ENCODE assay signal across 10 cellular contexts in the genomic region with DNA sequence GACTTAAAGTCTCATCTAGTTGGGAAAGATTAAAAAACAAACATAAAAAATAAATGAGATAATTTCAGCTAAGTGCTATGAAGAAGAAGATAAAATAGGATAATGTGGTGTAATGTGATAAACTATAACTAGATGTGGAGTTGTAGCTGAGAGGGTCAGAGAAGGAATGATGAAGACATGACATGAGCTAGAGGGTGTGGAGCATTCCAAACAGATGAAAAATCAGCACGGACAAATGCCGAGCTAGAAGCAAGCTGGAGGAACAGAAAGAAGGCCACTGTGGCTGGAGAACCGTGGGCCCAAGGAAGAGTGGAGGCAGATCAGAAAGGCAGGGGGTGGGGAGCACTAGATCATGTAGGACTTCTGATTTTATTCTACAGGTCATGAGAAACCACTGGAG.
DNase-seq lines count a peak whose midpoint lies in the region; ATAC-seq and TF ChIP-seq lines count a peak whose summit lies in the region.
"Had no signal": no experiment of that assay in that cellular context is flagged by ENCODE, and none has a peak within 500 bp of the region (broad histone marks: within the 10 kb centered on the region; RNA-seq: fewer than 3 reads in every experiment).

No MANE protein-coding gene starts in this region.

- peak overlapping the region; percentile 18 for H3K27ac Mint-ChIP-seq in activated CD4-positive, alpha-beta T cell treated with anti-CD3 and anti-CD28 coated beads for 36 hours
- H3K27ac Mint-ChIP-seq in activated CD4-positive, alpha-beta memory T cell treated with anti-CD3 and anti-CD28 coated beads for 36 hours, result peak overlapping the region; percentile 18
- H3K27ac Mint-ChIP-seq in stimulated activated effector memory CD8-positive, alpha-beta T cell treated with anti-CD3 and anti-CD28 coated beads, Interleukin-12 subunit alpha, Interleukin-12 subunit beta, amount 100 ng/mL, for 72 hours, result peak overlapping the region; percentile 92
- peak overlapping the region in 1 of 2 donors; percentile 4 for H3K27ac Mint-ChIP-seq in effector memory CD8-positive, alpha-beta T cell
- H3K27ac Mint-ChIP-seq: activated naive CD8-positive, alpha-beta T cell treated with anti-CD3 and anti-CD28 coated beads, Interleukin-2, amount 10 ng/mL, durations not matched to agents 7 days and 5 days; T-helper 1 cell treated with Interleukin-12 subunit alpha and Interleukin-12 subunit beta and Interleukin-4 antibody, amounts not matched to agents 30 μg/mL and 1 μg/mL, for 36 hours had no signal

- H3K9me3 Mint-ChIP-seq in activated CD4-positive, alpha-beta T cell treated with anti-CD3 and anti-CD28 coated beads for 36 hours (ENCODE audit: low read depth), result no peaks in the 10 kb centered on the region
- no peaks in the 10 kb centered on the region for H3K9me3 Mint-ChIP-seq in activated CD4-positive, alpha-beta memory T cell treated with anti-CD3 and anti-CD28 coated beads for 36 hours
- no peaks in the 10 kb centered on the region for H3K9me3 Mint-ChIP-seq in stimulated activated effector memory CD8-positive, alpha-beta T cell treated with anti-CD3 and anti-CD28 coated beads, Interleukin-12 subunit alpha, Interleukin-12 subunit beta, amount 100 ng/mL, for 72 hours
- H3K9me3 Mint-ChIP-seq in effector memory CD8-positive, alpha-beta T cell, result no peaks in the 10 kb centered on the region
- H3K9me3 Mint-ChIP-seq: activated naive CD8-positive, alpha-beta T cell treated with anti-CD3 and anti-CD28 coated beads, Interleukin-2, amount 10 ng/mL, durations not matched to agents 7 days and 5 days; T-helper 1 cell treated with Interleukin-12 subunit alpha and Interleukin-12 subunit beta and Interleukin-4 antibody, amounts not matched to agents 30 μg/mL and 1 μg/mL, for 36 hours had no signal

- POLR2A ChIA-PET in activated CD4-positive, alpha-beta T cell treated with anti-CD3 and anti-CD28 coated beads for 36 hours (lab: Charles Lee), result interaction anchor here (0.7 kb wide), 1 partner anchor 39 kb away, joined by 3 read pairs; no protein-coding TSS in a partner anchor
- POLR2A ChIA-PET in activated CD4-positive, alpha-beta memory T cell treated with anti-CD3 and anti-CD28 coated beads for 36 hours (lab: Charles Lee), result interaction anchor here (0.9 to 1.6 kb wide), 4 partner anchors 11 to 82 kb away, joined by 3 to 6 read pairs (median 4); no protein-coding TSS in a partner anchor

- H3K27me3 Mint-ChIP-seq in activated CD4-positive, alpha-beta T cell treated with anti-CD3 and anti-CD28 coated beads for 36 hours, result no peaks in the 10 kb centered on the region
- no peaks in the 10 kb centered on the region for H3K27me3 Mint-ChIP-seq in activated CD4-positive, alpha-beta memory T cell treated with anti-CD3 and anti-CD28 coated beads for 36 hours
- no peaks in the 10 kb centered on the region for H3K27me3 Mint-ChIP-seq in effector memory CD8-positive, alpha-beta T cell
- H3K27me3 Mint-ChIP-seq: activated naive CD8-positive, alpha-beta T cell treated with anti-CD3 and anti-CD28 coated beads, Interleukin-2, amount 10 ng/mL, durations not matched to agents 7 days and 5 days had no signal

- H3K36me3 Mint-ChIP-seq in activated CD4-positive, alpha-beta T cell treated with anti-CD3 and anti-CD28 coated beads for 36 hours (ENCODE audit: low read depth), result peaks cover 49% of the 10 kb centered on the region
- H3K36me3 Mint-ChIP-seq in activated CD4-positive, alpha-beta memory T cell treated with anti-CD3 and anti-CD28 coated beads for 36 hours, result peaks cover 45% of the 10 kb centered on the region
- H3K36me3 Mint-ChIP-seq in stimulated activated effector memory CD8-positive, alpha-beta T cell treated with anti-CD3 and anti-CD28 coated beads, Interleukin-12 subunit alpha, Interleukin-12 subunit beta, amount 100 ng/mL, for 72 hours, result peaks cover 100% of the 10 kb centered on the region
- peaks cover under 1% of the 10 kb centered on the region for H3K36me3 Mint-ChIP-seq in effector memory CD8-positive, alpha-beta T cell (ENCODE audit: insufficient read depth)

- H3K27ac ChIP-seq in foreskin keratinocyte, result peak overlapping the region; percentile 92

- no peak for DNase-seq in activated CD4-positive, alpha-beta T cell treated with anti-CD3 and anti-CD28 coated beads for 36 hours
- no peak for DNase-seq in activated CD4-positive, alpha-beta T cell treated with anti-CD3 and anti-CD28 coated beads, Interleukin-2, amount 50 U/mL, for 4 hours
- DNase-seq in activated CD4-positive, alpha-beta memory T cell treated with anti-CD3 and anti-CD28 coated beads for 36 hours, result no peak
- DNase-seq in foreskin keratinocyte, result peak; percentile 76 to 90
- no peak for DNase-seq in stimulated activated effector memory CD8-positive, alpha-beta T cell treated with anti-CD3 and anti-CD28 coated beads, Interleukin-12 subunit alpha, Interleukin-12 subunit beta, amount 100 ng/mL, for 72 hours (ENCODE audit: low spot score in 2 of 2)
- DNase-seq in UCSD-AML1 (lab: John Stamatoyannopoulos, UW; ENCODE audit: unreplicated experiment), result no peak
- DNase-seq in effector memory CD8-positive, alpha-beta T cell, result no peak
- DNase-seq: activated naive CD8-positive, alpha-beta T cell treated with anti-CD3 and anti-CD28 coated beads, Interleukin-2, amount 10 ng/mL, durations not matched to agents 7 days and 5 days had no signal

- no peak for TF ChIP-seq CTCF in foreskin keratinocyte (conservative IDR thresholded peaks at IDR 0.05)

- ATAC-seq in activated CD4-positive, alpha-beta T cell treated with anti-CD3 and anti-CD28 coated beads for 36 hours, result no peak
- ATAC-seq in foreskin keratinocyte (peak; percentile 56), GM18873 (IDR thresholded peaks at IDR 0.05; ENCODE audit: low FRiP score, unreplicated experiment) (no peak)
- ATAC-seq in stimulated activated effector memory CD8-positive, alpha-beta T cell treated with anti-CD3 and anti-CD28 coated beads, Interleukin-12 subunit alpha, Interleukin-12 subunit beta, amount 100 ng/mL, for 72 hours, result no peak
- no peak for ATAC-seq in effector memory CD8-positive, alpha-beta T cell (replicated peaks)

- intact Hi-C loops in activated CD4-positive, alpha-beta T cell treated with anti-CD3 and anti-CD28 coated beads for 36 hours (cut with DNase I, micrococcal nuclease), result loop anchor here in 1 of 2 experiments (5.0 kb wide), 1 partner anchor 73 kb away; no protein-coding TSS in a partner anchor
- intact Hi-C loops in activated CD4-positive, alpha-beta memory T cell treated with anti-CD3 and anti-CD28 coated beads for 36 hours (cut with micrococcal nuclease), result loop anchor here (5.0 kb wide), 1 partner anchor 73 kb away; no protein-coding TSS in a partner anchor

- H3K4me3 Mint-ChIP-seq in activated CD4-positive, alpha-beta T cell treated with anti-CD3 and anti-CD28 coated beads for 36 hours, result no peak overlapping the region
- H3K4me3 Mint-ChIP-seq in activated CD4-positive, alpha-beta memory T cell treated with anti-CD3 and anti-CD28 coated beads for 36 hours, result no peak overlapping the region
- H3K4me3 Mint-ChIP-seq in stimulated activated effector memory CD8-positive, alpha-beta T cell treated with anti-CD3 and anti-CD28 coated beads, Interleukin-12 subunit alpha, Interleukin-12 subunit beta, amount 100 ng/mL, for 72 hours, result no peak overlapping the region
- H3K4me3 Mint-ChIP-seq in effector memory CD8-positive, alpha-beta T cell, result no peak overlapping the region
- H3K4me3 Mint-ChIP-seq: activated naive CD8-positive, alpha-beta T cell treated with anti-CD3 and anti-CD28 coated beads, Interleukin-2, amount 10 ng/mL, durations not matched to agents 7 days and 5 days; T-helper 1 cell treated with Interleukin-12 subunit alpha and Interleukin-12 subunit beta and Interleukin-4 antibody, amounts not matched to agents 30 μg/mL and 1 μg/mL, for 36 hours had no signal

- peaks cover 74% of the 10 kb centered on the region for H3K4me1 Mint-ChIP-seq in activated CD4-positive, alpha-beta T cell treated with anti-CD3 and anti-CD28 coated beads for 36 hours
- H3K4me1 Mint-ChIP-seq in activated CD4-positive, alpha-beta memory T cell treated with anti-CD3 and anti-CD28 coated beads for 36 hours (ENCODE audit: low read depth), result peaks cover 74% of the 10 kb centered on the region
- H3K4me1 Mint-ChIP-seq in stimulated activated effector memory CD8-positive, alpha-beta T cell treated with anti-CD3 and anti-CD28 coated beads, Interleukin-12 subunit alpha, Interleukin-12 subunit beta, amount 100 ng/mL, for 72 hours, result peaks cover 66% of the 10 kb centered on the region
- H3K4me1 Mint-ChIP-seq in effector memory CD8-positive, alpha-beta T cell (ENCODE audit: low read depth in 2 of 2), result peaks cover 30 to 36% of the 10 kb centered on the region in 2 donors

- H3K27me3 ChIP-seq in foreskin keratinocyte, result no peaks in the 10 kb centered on the region

- CTCF ChIA-PET in activated CD4-positive, alpha-beta T cell treated with anti-CD3 and anti-CD28 coated beads for 36 hours (lab: Charles Lee), result interaction anchor here (0.6 to 1.6 kb wide), 6 partner anchors 8 to 124 kb away, joined by 3 to 4 read pairs (median 3); no protein-coding TSS in a partner anchor
- CTCF ChIA-PET in activated CD4-positive, alpha-beta memory T cell treated with anti-CD3 and anti-CD28 coated beads for 36 hours (lab: Charles Lee), result interaction anchor here (2.4 kb wide), 1 partner anchor 67 kb away, joined by 9 read pairs; no protein-coding TSS in a partner anchor

- H3K4me1 ChIP-seq in foreskin keratinocyte, result peaks cover 44% of the 10 kb centered on the region

Comparison
In these comparisons a context has a peak if more than half of its experiments do, and no peak if none do; other contexts are left out.
1. DNase-seq: peak in foreskin keratinocyte (2 of 2); none in activated CD4-positive, alpha-beta T cell treated with anti-CD3 and anti-CD28 coated beads for 36 hours (single experiment), activated CD4-positive, alpha-beta T cell treated with anti-CD3 and anti-CD28 coated beads, Interleukin-2, amount 50 U/mL, for 4 hours (0 of 2), activated CD4-positive, alpha-beta memory T cell treated with anti-CD3 and anti-CD28 coated beads for 36 hours (single experiment), stimulated activated effector memory CD8-positive, alpha-beta T cell treated with anti-CD3 and anti-CD28 coated beads, Interleukin-12 subunit alpha, Interleukin-12 subunit beta, amount 100 ng/mL, for 72 hours (0 of 2), UCSD-AML1 (single experiment) and effector memory CD8-positive, alpha-beta T cell (0 of 3).